In genomic region chr22:50170453-50171318, GRCh38 we compare ENCODE assay signal across 8 cellular contexts. TPM values are rescaled to one million over a fixed set of nuclear protein-coding genes. Genes with fewer than 3 reads are reported as not detected.
DNase-seq lines count a peak whose midpoint lies in the region; ATAC-seq and TF ChIP-seq lines count a peak whose summit lies in the region.

TSS of gene PANX2 (plus strand) at chr22:50170731. CDS start at chr22:50170731, 0 bp downstream.

- no peak for DNase-seq in SJSA1 (ENCODE audit: low read depth in 1 of 2, low spot score in 2 of 2)
- DNase-seq in foreskin fibroblast, result peak in 1 of 2 donors; percentile 48
- DNase-seq in skeletal muscle cell (ENCODE audit: low read depth), result no peak
- no peak for DNase-seq in NCI-H1092 (lab: John Stamatoyannopoulos, UW)
- no peak for DNase-seq in RWPE1 (ENCODE audit: low spot score)
- no peak for DNase-seq in sciatic nerve (ENCODE audit: low spot score)

- TF ChIP-seq CTCF in foreskin fibroblast (IDR thresholded peaks at IDR 0.05; ENCODE audit: low read depth, low read length), result no peak
- TF ChIP-seq CTCF in RWPE1 (conservative IDR thresholded peaks at IDR 0.05; ENCODE audit: low read depth), result no peak

- no peaks in the 10 kb centered on the region for H3K36me3 ChIP-seq in SJSA1

- no peak within 1 kb of the TSS for H3K27ac ChIP-seq in SJSA1
- H3K27ac ChIP-seq in RWPE1, result no peak within 1 kb of the TSS

- intact Hi-C loops in sciatic nerve (cut with DNase I), result no loop called here

- H3K27me3 ChIP-seq in SJSA1 (replicated peaks), result peaks cover 11% of the 10 kb centered on the region; the same call in 1 of the 2 replicates

- ATAC-seq in GM18502 (IDR thresholded peaks at IDR 0.05; ENCODE audit: poor library complexity, unreplicated experiment) (no peak), sciatic nerve (no peak)

- peak within 1 kb of the TSS; percentile 52 for H3K4me3 ChIP-seq in GM08714 (ENCODE audit: low read length)
- peak within 1 kb of the TSS; percentile 34 for H3K4me3 ChIP-seq in SJSA1
- H3K4me3 ChIP-seq in foreskin fibroblast (ENCODE audit: low read depth in 1 of 2, low read length in 2 of 2), result peak within 1 kb of the TSS; percentile 34 to 48
- H3K4me3 ChIP-seq in skeletal muscle cell (ENCODE audit: low read depth, low read length), result peak within 1 kb of the TSS; percentile 48

- CTCF ChIA-PET in RWPE1 (lab: Yijun Ruan, JAX), result interaction anchor here (1.2 kb wide), 1 partner anchor 22 kb away, joined by 3 read pairs; no protein-coding TSS in a partner anchor

- peaks cover 3% of the 10 kb centered on the region; the same call in 1 of the 2 replicates for H3K4me1 ChIP-seq in SJSA1 (replicated peaks)

- H3K9me3 ChIP-seq in SJSA1 (replicated peaks), result no peaks in the 10 kb centered on the region

- POLR2A ChIA-PET in RWPE1 (lab: Yijun Ruan, JAX; ENCODE audit: low non-redundant PET), result no interaction called here

RNA-seq across cellular contexts. Expression of gene PANX2, which starts in this region (rescaled TPM):
- total RNA-seq in SJSA1 (2014; rRNA removed; shearing (Covaris generic)), result 0.13 and 0.58 TPM in 2 replicates
- total RNA-seq in sciatic nerve, result 0.76 TPM
